ENCODE assay signal across 8 cellular contexts in the genomic region with DNA sequence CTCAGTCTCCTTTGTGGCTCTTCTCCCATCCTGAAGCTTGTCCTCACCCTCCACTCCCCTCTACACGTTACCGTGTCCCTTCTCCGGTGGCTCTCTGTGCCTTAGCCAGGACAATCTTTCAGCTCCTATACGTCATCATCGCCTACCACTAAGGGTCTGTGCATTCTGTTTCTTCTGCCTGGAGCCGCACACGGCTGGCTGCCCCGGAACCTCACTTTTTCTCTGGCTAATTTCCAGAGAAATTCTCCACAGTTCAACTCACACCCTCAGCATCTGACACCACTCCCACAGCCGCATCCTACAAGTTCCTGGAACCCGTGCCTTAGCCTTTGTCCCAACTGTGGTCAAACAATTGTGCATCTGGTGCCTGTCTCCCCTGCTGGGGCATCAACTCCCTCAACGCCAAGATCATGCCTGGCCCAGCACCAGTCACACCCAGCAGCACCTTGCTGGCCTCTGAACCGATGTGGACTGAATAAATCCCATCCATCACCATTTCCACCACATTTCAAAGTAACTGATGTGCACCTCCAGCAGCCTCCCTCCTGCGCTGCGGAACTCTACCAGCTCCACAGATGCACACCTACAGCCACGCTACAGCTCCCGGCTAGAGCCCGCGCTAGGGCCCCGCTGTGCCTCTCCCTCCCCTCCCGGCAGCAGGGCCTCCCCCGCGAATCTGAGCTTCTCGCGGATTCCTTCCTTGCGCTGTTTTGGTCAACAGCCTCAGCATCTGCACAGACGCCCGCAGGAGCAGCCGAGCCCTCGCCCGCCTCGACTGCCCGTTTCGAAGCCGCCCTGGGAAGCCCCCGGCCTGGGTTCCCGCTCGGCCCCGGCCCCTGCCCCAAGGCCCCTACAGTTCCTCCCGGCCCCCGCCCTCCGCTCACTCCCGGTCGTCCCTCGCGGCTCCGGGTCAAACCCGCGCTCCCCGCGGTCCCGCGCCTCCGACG. TPM values are rescaled to one million over a fixed set of nuclear protein-coding genes. Genes with fewer than 3 reads are reported as not detected.
A peak's percentile ranks its signal among the peaks of the same experiment; 100 is the strongest.
DNase-seq lines count a peak whose midpoint lies in the region; ATAC-seq and TF ChIP-seq lines count a peak whose summit lies in the region.

No MANE protein-coding gene starts in this region.

- H3K27me3 Mint-ChIP-seq in activated T-helper 1 cell treated with anti-CD3 and anti-CD28 coated beads, Interleukin-12 subunit alpha, Interleukin-12 subunit beta, Interleukin-2, Interleukin-4 antibody, amounts not matched to agents 30 ng/mL and 10 ng/mL and 1 ng/mL, durations not matched to agents 14 hours and 24 hours and 36 hours (ENCODE audit: insufficient read depth): peaks cover 3% of the 10 kb centered on the region

- no peak for TF ChIP-seq EP300 in gastroesophageal sphincter (IDR thresholded peaks at IDR 0.05)
- no peak for TF ChIP-seq EP300 in ovary (IDR thresholded peaks at IDR 0.05)

- DNase-seq in A172 (ENCODE audit: low spot score): peak; percentile 30
- DNase-seq in NCI-H748 treated with DMSO at 0.1 percent for 48 hours (lab: John Stamatoyannopoulos, UW): peak; percentile 47
- DNase-seq in activated T-helper 1 cell treated with anti-CD3 and anti-CD28 coated beads, Interleukin-12 subunit alpha, Interleukin-12 subunit beta, Interleukin-2, Interleukin-4 antibody, amounts not matched to agents 30 ng/mL and 10 ng/mL and 1 ng/mL, durations not matched to agents 14 hours and 24 hours and 36 hours (ENCODE audit: low spot score): peak; percentile 22
- DNase-seq in ovary: peak in 2 of 5 donors; percentile 50 to 66
- no peak for DNase-seq in aorta

- H3K36me3 ChIP-seq in gastroesophageal sphincter (peaks cover 0 to 1% of the 10 kb centered on the region in 2 donors), ovary (no peaks in the 10 kb centered on the region), aorta (ENCODE audit: control insufficient read depth in 1 of 2, insufficient read depth in 2 of 2, low read length in 1 of 2) (no peaks in the 10 kb centered on the region)

- H3K36me3 Mint-ChIP-seq in activated T-helper 1 cell treated with anti-CD3 and anti-CD28 coated beads, Interleukin-12 subunit alpha, Interleukin-12 subunit beta, Interleukin-2, Interleukin-4 antibody, amounts not matched to agents 30 ng/mL and 10 ng/mL and 1 ng/mL, durations not matched to agents 14 hours and 24 hours and 36 hours (ENCODE audit: low read depth): peaks cover 16% of the 10 kb centered on the region

- H3K27ac Mint-ChIP-seq in activated T-helper 1 cell treated with anti-CD3 and anti-CD28 coated beads, Interleukin-12 subunit alpha, Interleukin-12 subunit beta, Interleukin-2, Interleukin-4 antibody, amounts not matched to agents 30 ng/mL and 10 ng/mL and 1 ng/mL, durations not matched to agents 14 hours and 24 hours and 36 hours: peak overlapping the region; percentile 73

- H3K9me3 ChIP-seq in gastroesophageal sphincter (no peaks in the 10 kb centered on the region), ovary (no peaks in the 10 kb centered on the region), aorta (ENCODE audit: control insufficient read depth, low read length) (no peaks in the 10 kb centered on the region)

- peaks cover 62% of the 10 kb centered on the region for H3K4me1 Mint-ChIP-seq in activated T-helper 1 cell treated with anti-CD3 and anti-CD28 coated beads, Interleukin-12 subunit alpha, Interleukin-12 subunit beta, Interleukin-2, Interleukin-4 antibody, amounts not matched to agents 30 ng/mL and 10 ng/mL and 1 ng/mL, durations not matched to agents 14 hours and 24 hours and 36 hours (ENCODE audit: low read depth)

- H3K4me3 ChIP-seq in gastroesophageal sphincter: peak overlapping the region; percentile 64 to 94
- peak overlapping the region; percentile 76 for H3K4me3 ChIP-seq in ovary
- peak overlapping the region; percentile 44 to 89 for H3K4me3 ChIP-seq in aorta (ENCODE audit: low read length in 2 of 2)

- no peaks in the 10 kb centered on the region for H3K27me3 ChIP-seq in gastroesophageal sphincter
- H3K27me3 ChIP-seq in ovary: no peaks in the 10 kb centered on the region
- no peaks in the 10 kb centered on the region for H3K27me3 ChIP-seq in aorta (ENCODE audit: control insufficient read depth in 1 of 2, insufficient read depth in 2 of 2, low read length in 1 of 2)

- TF ChIP-seq POLR2A in gastroesophageal sphincter (IDR thresholded peaks at IDR 0.05) (no peak), ovary (IDR thresholded peaks at IDR 0.05) (no peak)

- TF ChIP-seq CTCF in gastroesophageal sphincter (IDR thresholded peaks at IDR 0.05) (no peak), ovary (IDR thresholded peaks at IDR 0.05) (no peak)

- ATAC-seq in GM18861 (IDR thresholded peaks at IDR 0.05; ENCODE audit: unreplicated experiment) (peak; percentile 0), HG03066 (IDR thresholded peaks at IDR 0.05; ENCODE audit: low read depth, unreplicated experiment) (peak; percentile 15), gastroesophageal sphincter (peak; percentile 29), aorta (ENCODE audit: low FRiP score) (peak; percentile 12)

- H3K27ac ChIP-seq in gastroesophageal sphincter: peak overlapping the region; percentile 59 to 95 (median 94)
- peak overlapping the region in 1 of 2 donors; percentile 90 for H3K27ac ChIP-seq in ovary
- H3K27ac ChIP-seq in aorta (ENCODE audit: low read depth in 1 of 2, low read length in 2 of 2): peak overlapping the region in 1 of 2 donors; percentile 28

- WGBS in gastroesophageal sphincter (ENCODE audit: low coverage in 1 of 2), 2 donors: 7% methylated on average over 11 to 12 of the region's 54 CpGs
- WGBS in ovary, 3 donors: 2 to 3% (median 2%) methylated on average over 43 to 54 of the region's 54 CpGs
- WGBS in aorta, 2 donors: 2% methylated on average over 52 to 54 of the region's 54 CpGs

- H3K4me3 Mint-ChIP-seq in activated T-helper 1 cell treated with anti-CD3 and anti-CD28 coated beads, Interleukin-12 subunit alpha, Interleukin-12 subunit beta, Interleukin-2, Interleukin-4 antibody, amounts not matched to agents 30 ng/mL and 10 ng/mL and 1 ng/mL, durations not matched to agents 14 hours and 24 hours and 36 hours: peak overlapping the region; percentile 90

- intact Hi-C loops in activated T-helper 1 cell treated with anti-CD3 and anti-CD28 coated beads, Interleukin-12 subunit alpha, Interleukin-12 subunit beta, Interleukin-2, Interleukin-4 antibody, amounts not matched to agents 30 ng/mL and 10 ng/mL and 1 ng/mL, durations not matched to agents 14 hours and 24 hours and 36 hours (cut with micrococcal nuclease): loop anchor here (1.0 to 2.0 kb wide), 2 partner anchors 279 to 548 kb away; no protein-coding TSS in a partner anchor
- intact Hi-C loops in ovary (cut with DNase I): no loop called here
- intact Hi-C loops in aorta (cut with DNase I): loop anchor here in 1 of 2 donors (5.0 kb wide), 1 partner anchor 78 kb away; no protein-coding TSS in a partner anchor

- H3K9me3 Mint-ChIP-seq in activated T-helper 1 cell treated with anti-CD3 and anti-CD28 coated beads, Interleukin-12 subunit alpha, Interleukin-12 subunit beta, Interleukin-2, Interleukin-4 antibody, amounts not matched to agents 30 ng/mL and 10 ng/mL and 1 ng/mL, durations not matched to agents 14 hours and 24 hours and 36 hours: no peaks in the 10 kb centered on the region

- H3K4me1 ChIP-seq in gastroesophageal sphincter: peaks cover 3 to 83% (median 26%) of the 10 kb centered on the region in 3 donors
- H3K4me1 ChIP-seq in ovary (ENCODE audit: insufficient read depth): peaks cover 12% of the 10 kb centered on the region
- no peaks in the 10 kb centered on the region for H3K4me1 ChIP-seq in aorta (ENCODE audit: control insufficient read depth in 1 of 2, insufficient read depth in 2 of 2, low read length in 2 of 2)

RNA-seq across cellular contexts. Expression of a gene that starts 0.7 kb away (rescaled TPM):
- 14.0 and 18.6 TPM in 2 replicates for total RNA-seq in A172 (2014; rRNA removed; shearing (Covaris generic))
- total RNA-seq in activated T-helper 1 cell treated with anti-CD3 and anti-CD28 coated beads, Interleukin-12 subunit alpha, Interleukin-12 subunit beta, Interleukin-2, Interleukin-4 antibody, amounts not matched to agents 30 ng/mL and 10 ng/mL and 1 ng/mL, durations not matched to agents 14 hours and 24 hours and 36 hours: 28.7 and 31.2 TPM in 2 replicates
- 10 to 100 TPM; 12.3 to 20.2 (median 17.3) TPM for total RNA-seq in gastroesophageal sphincter
- total RNA-seq in ovary: 10 to 100 TPM; 12.1 to 31.4 (median 17.6) TPM
- 10 to 100 TPM in 1 of 2 donors, 1 to 10 TPM in 1; 9.7 to 15.4 TPM for polyA plus RNA-seq in ovary
- total RNA-seq in aorta: 10 to 100 TPM; 16.3 to 28.2 TPM
- polyA plus RNA-seq in aorta: 10 to 100 TPM in 1 of 2 donors, 1 to 10 TPM in 1; 7.4 to 16.9 TPM

RNA-seq across cellular contexts. Expression of a gene that starts 36.5 kb away (rescaled TPM):
- total RNA-seq in A172 (2014; rRNA removed; shearing (Covaris generic)): 0.96 and 2.1 TPM in 2 replicates
- 0.32 and 0.62 TPM in 2 replicates for total RNA-seq in activated T-helper 1 cell treated with anti-CD3 and anti-CD28 coated beads, Interleukin-12 subunit alpha, Interleukin-12 subunit beta, Interleukin-2, Interleukin-4 antibody, amounts not matched to agents 30 ng/mL and 10 ng/mL and 1 ng/mL, durations not matched to agents 14 hours and 24 hours and 36 hours
- total RNA-seq in gastroesophageal sphincter (10 to 100 TPM in 1 of 4 donors, 1 to 10 TPM in 3; 4.7 to 33.8 (median 8.9) TPM), ovary (1 to 10 TPM; 1.6 to 5.0 (median 1.9) TPM), aorta (10 to 100 TPM in 1 of 2 donors, 1 to 10 TPM in 1; 2.4 to 10.8 TPM)
- polyA plus RNA-seq in ovary (1 to 10 TPM; 2.2 to 2.3 TPM), aorta (1 to 10 TPM; 2.0 to 3.9 TPM)

Comparison
In these comparisons a context has a peak if more than half of its experiments do, and no peak if none do; other contexts are left out.
1. DNase-seq: peak in A172 (single experiment), NCI-H748 treated with DMSO at 0.1 percent for 48 hours (single experiment) and activated T-helper 1 cell treated with anti-CD3 and anti-CD28 coated beads, Interleukin-12 subunit alpha, Interleukin-12 subunit beta, Interleukin-2, Interleukin-4 antibody, amounts not matched to agents 30 ng/mL and 10 ng/mL and 1 ng/mL, durations not matched to agents 14 hours and 24 hours and 36 hours (single experiment); none in aorta (0 of 2).
2. Peak in every context shown above with its lines, with median percentiles within 50 percentile points of each other: ATAC-seq and H3K4me3 ChIP-seq.